1 cellular context compared by ENCODE assay signal in the genomic region with DNA sequence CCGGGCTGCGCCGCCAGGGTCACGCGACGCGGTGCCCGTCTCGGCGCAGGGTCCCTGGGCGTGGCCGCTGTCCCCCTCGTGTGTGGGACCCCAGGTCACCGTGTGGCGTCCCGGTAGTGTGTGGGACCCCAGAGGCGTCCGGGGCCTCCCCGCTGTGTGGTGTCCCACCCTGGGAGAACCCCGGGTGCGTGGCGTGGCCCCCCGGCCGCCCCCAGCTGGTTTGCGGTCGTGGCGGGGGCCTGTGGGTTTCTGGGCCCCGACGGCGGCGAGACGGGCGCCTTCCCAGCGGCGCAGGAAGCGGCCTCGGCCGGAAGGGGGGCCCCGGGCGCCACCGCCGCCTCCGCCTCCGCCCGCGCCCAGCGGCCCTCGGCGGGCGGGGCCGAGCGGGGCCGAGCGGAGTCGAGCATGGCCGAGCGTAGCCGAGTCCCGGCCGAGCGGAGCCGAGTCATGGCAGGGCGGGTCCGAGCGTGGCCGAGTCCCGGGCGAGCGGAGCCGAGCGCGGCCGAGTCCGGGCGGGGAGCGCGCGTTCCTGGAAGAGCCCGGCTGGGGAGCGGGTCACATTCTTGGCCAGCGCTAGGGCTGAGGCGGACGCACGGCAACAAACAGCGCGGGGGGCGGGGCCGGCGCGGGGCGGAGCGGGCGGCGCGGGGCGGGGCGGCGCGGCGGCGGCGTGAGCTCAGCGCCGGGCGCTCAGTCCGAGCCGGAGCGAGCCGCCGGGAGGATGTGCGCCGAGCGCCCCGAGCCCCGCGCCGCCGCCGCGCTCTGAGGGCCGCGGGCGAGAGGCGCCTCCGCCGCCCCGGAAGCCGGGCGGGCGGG.
A peak's percentile ranks its signal among the peaks of the same experiment; 100 is the strongest.
TF ChIP-seq lines count a peak whose summit lies in the region.

No MANE protein-coding gene starts in this region.

TF ChIP-seq in K562, 482 proteins besides CTCF, POLR2A, EP300 and RAD21 (continued from another document and continues in another):
- TF ChIP-seq HNRNPK (IDR thresholded peaks at IDR 0.05; ENCODE audit: low read depth, low read length, poor library complexity, severe bottlenecking) (no peak), SMC3 (conservative IDR thresholded peaks at IDR 0.05; ENCODE audit: insufficient read depth, low read depth, low read length) (no peak), BRF1 (IDR thresholded peaks at IDR 0.05; ENCODE audit: borderline replicate concordance, extremely low read depth, insufficient read length) (no peak), ZNF311 (CRISPR knock-in tag; IDR thresholded peaks at IDR 0.05) (no peak), ZNF24 (IDR thresholded peaks at IDR 0.05) (peak; percentile 37; the same call in 1 of the 2 replicates), KHSRP (IDR thresholded peaks at IDR 0.05) (no peak), ZNF436 (CRISPR knock-in tag; IDR thresholded peaks at IDR 0.05) (no peak), NR2F6 (CRISPR knock-in tag; IDR thresholded peaks at IDR 0.05) (no peak), SMAD3 (CRISPR knock-in tag; conservative IDR thresholded peaks at IDR 0.05) (no peak), ETS2 (tag; IDR thresholded peaks at IDR 0.05; ENCODE audit: borderline replicate concordance, poor library complexity, severe bottlenecking) (no peak), ZNF197 (CRISPR knock-in tag; IDR thresholded peaks at IDR 0.05; ENCODE audit: low read depth) (no peak), TAF1 (IDR thresholded peaks at IDR 0.05; ENCODE audit: control insufficient read depth, extremely low read depth, insufficient read depth, low read length, severe bottlenecking) (peak; percentile 73), SMAD1 (IDR thresholded peaks at IDR 0.05; ENCODE audit: low read depth, low read length, partially characterized antibody) (no peak), HNRNPL (IDR thresholded peaks at IDR 0.05; ENCODE audit: low read depth, low read length) (peak; percentile 56), ZNF134 (CRISPR knock-in tag; conservative IDR thresholded peaks at IDR 0.05) (no peak), ATF7 (IDR thresholded peaks at IDR 0.05) (peak; percentile 61; the same call in 1 of the 2 replicates), NRF1 (conservative IDR thresholded peaks at IDR 0.05 in 1 of 2, IDR thresholded peaks at IDR 0.05 in 1 of 2) (peak in 1 of 2 experiments; percentile 38; a peak in 2 of 4 replicates), SMARCA5 (IDR thresholded peaks at IDR 0.05) (no peak), GATA2 (CRISPR knock-in tag; IDR thresholded peaks at IDR 0.05) (no peak), HOXB6 (CRISPR knock-in tag; IDR thresholded peaks at IDR 0.05; ENCODE audit: borderline replicate concordance) (no peak), U2AF1 (optimal IDR thresholded peaks at IDR 0.05; ENCODE audit: low read depth, low read length) (peak; percentile 64), MAZ (CRISPR knock-in tag; conservative IDR thresholded peaks at IDR 0.05 in 1 of 2, IDR thresholded peaks at IDR 0.05 in 1 of 2) (peak; percentile 67 to 95), CEBPB (tag; IDR thresholded peaks at IDR 0.05) (no peak), ZKSCAN1 (IDR thresholded peaks at IDR 0.05; ENCODE audit: low read depth, low read length) (no peak), ZNF175 (CRISPR knock-in tag; IDR thresholded peaks at IDR 0.05; ENCODE audit: low read depth) (no peak), EZH2 (IDR thresholded peaks at IDR 0.05; ENCODE audit: borderline replicate concordance, low read depth, low read length) (no peak), E2F3 (CRISPR knock-in tag; IDR thresholded peaks at IDR 0.05) (no peak), JUND (IDR thresholded peaks at IDR 0.05; ENCODE audit: borderline replicate concordance, low read depth, low read length) (peak; percentile 40; the same call in 1 of the 2 replicates), JUND (tag; IDR thresholded peaks at IDR 0.05; ENCODE audit: borderline replicate concordance, low read depth, low read length) (no peak), FOSL1 (tag; conservative IDR thresholded peaks at IDR 0.05) (no peak), MCM3 (IDR thresholded peaks at IDR 0.05) (no peak), CBX1 (IDR thresholded peaks at IDR 0.05; ENCODE audit: low read depth) (no peak), OTX1 (CRISPR knock-in tag; IDR thresholded peaks at IDR 0.05) (no peak), HNRNPLL (IDR thresholded peaks at IDR 0.05; ENCODE audit: low read depth, low read length, poor library complexity, severe bottlenecking) (peak; percentile 36), CREB1 (IDR thresholded peaks at IDR 0.05) (peak; percentile 57; the same call in 1 of the 2 replicates), CREB1 (CRISPR knock-in tag; IDR thresholded peaks at IDR 0.05) (peak; percentile 56; the same call in 1 of the 2 replicates), MECOM (CRISPR knock-in tag; IDR thresholded peaks at IDR 0.05) (no peak)
- TF ChIP-seq, protein P1, sequence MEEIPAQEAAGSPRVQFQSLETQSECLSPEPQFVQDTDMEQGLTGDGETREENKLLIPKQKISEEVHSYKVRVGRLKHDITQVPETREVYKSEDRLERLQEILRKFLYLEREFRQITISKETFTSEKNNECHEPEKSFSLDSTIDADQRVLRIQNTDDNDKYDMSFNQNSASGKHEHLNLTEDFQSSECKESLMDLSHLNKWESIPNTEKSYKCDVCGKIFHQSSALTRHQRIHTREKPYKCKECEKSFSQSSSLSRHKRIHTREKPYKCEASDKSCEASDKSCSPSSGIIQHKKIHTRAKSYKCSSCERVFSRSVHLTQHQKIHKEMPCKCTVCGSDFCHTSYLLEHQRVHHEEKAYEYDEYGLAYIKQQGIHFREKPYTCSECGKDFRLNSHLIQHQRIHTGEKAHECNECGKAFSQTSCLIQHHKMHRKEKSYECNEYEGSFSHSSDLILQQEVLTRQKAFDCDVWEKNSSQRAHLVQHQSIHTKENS (CRISPR knock-in tag; IDR thresholded peaks at IDR 0.05), result no peak
- TF ChIP-seq, protein P2, sequence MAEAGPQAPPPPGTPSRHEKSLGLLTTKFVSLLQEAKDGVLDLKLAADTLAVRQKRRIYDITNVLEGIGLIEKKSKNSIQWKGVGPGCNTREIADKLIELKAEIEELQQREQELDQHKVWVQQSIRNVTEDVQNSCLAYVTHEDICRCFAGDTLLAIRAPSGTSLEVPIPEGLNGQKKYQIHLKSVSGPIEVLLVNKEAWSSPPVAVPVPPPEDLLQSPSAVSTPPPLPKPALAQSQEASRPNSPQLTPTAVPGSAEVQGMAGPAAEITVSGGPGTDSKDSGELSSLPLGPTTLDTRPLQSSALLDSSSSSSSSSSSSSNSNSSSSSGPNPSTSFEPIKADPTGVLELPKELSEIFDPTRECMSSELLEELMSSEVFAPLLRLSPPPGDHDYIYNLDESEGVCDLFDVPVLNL (CRISPR knock-in tag; IDR thresholded peaks at IDR 0.05; ENCODE audit: low read depth), result no peak
- TF ChIP-seq, protein P3, sequence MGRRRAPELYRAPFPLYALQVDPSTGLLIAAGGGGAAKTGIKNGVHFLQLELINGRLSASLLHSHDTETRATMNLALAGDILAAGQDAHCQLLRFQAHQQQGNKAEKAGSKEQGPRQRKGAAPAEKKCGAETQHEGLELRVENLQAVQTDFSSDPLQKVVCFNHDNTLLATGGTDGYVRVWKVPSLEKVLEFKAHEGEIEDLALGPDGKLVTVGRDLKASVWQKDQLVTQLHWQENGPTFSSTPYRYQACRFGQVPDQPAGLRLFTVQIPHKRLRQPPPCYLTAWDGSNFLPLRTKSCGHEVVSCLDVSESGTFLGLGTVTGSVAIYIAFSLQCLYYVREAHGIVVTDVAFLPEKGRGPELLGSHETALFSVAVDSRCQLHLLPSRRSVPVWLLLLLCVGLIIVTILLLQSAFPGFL (CRISPR knock-in tag; IDR thresholded peaks at IDR 0.05), result no peak
- TF ChIP-seq, protein P4, sequence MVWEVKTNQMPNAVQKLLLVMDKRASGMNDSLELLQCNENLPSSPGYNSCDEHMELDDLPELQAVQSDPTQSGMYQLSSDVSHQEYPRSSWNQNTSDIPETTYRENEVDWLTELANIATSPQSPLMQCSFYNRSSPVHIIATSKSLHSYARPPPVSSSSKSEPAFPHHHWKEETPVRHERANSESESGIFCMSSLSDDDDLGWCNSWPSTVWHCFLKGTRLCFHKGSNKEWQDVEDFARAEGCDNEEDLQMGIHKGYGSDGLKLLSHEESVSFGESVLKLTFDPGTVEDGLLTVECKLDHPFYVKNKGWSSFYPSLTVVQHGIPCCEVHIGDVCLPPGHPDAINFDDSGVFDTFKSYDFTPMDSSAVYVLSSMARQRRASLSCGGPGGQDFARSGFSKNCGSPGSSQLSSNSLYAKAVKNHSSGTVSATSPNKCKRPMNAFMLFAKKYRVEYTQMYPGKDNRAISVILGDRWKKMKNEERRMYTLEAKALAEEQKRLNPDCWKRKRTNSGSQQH (CRISPR knock-in tag; IDR thresholded peaks at IDR 0.05), result no peak
- TF ChIP-seq, protein P5, sequence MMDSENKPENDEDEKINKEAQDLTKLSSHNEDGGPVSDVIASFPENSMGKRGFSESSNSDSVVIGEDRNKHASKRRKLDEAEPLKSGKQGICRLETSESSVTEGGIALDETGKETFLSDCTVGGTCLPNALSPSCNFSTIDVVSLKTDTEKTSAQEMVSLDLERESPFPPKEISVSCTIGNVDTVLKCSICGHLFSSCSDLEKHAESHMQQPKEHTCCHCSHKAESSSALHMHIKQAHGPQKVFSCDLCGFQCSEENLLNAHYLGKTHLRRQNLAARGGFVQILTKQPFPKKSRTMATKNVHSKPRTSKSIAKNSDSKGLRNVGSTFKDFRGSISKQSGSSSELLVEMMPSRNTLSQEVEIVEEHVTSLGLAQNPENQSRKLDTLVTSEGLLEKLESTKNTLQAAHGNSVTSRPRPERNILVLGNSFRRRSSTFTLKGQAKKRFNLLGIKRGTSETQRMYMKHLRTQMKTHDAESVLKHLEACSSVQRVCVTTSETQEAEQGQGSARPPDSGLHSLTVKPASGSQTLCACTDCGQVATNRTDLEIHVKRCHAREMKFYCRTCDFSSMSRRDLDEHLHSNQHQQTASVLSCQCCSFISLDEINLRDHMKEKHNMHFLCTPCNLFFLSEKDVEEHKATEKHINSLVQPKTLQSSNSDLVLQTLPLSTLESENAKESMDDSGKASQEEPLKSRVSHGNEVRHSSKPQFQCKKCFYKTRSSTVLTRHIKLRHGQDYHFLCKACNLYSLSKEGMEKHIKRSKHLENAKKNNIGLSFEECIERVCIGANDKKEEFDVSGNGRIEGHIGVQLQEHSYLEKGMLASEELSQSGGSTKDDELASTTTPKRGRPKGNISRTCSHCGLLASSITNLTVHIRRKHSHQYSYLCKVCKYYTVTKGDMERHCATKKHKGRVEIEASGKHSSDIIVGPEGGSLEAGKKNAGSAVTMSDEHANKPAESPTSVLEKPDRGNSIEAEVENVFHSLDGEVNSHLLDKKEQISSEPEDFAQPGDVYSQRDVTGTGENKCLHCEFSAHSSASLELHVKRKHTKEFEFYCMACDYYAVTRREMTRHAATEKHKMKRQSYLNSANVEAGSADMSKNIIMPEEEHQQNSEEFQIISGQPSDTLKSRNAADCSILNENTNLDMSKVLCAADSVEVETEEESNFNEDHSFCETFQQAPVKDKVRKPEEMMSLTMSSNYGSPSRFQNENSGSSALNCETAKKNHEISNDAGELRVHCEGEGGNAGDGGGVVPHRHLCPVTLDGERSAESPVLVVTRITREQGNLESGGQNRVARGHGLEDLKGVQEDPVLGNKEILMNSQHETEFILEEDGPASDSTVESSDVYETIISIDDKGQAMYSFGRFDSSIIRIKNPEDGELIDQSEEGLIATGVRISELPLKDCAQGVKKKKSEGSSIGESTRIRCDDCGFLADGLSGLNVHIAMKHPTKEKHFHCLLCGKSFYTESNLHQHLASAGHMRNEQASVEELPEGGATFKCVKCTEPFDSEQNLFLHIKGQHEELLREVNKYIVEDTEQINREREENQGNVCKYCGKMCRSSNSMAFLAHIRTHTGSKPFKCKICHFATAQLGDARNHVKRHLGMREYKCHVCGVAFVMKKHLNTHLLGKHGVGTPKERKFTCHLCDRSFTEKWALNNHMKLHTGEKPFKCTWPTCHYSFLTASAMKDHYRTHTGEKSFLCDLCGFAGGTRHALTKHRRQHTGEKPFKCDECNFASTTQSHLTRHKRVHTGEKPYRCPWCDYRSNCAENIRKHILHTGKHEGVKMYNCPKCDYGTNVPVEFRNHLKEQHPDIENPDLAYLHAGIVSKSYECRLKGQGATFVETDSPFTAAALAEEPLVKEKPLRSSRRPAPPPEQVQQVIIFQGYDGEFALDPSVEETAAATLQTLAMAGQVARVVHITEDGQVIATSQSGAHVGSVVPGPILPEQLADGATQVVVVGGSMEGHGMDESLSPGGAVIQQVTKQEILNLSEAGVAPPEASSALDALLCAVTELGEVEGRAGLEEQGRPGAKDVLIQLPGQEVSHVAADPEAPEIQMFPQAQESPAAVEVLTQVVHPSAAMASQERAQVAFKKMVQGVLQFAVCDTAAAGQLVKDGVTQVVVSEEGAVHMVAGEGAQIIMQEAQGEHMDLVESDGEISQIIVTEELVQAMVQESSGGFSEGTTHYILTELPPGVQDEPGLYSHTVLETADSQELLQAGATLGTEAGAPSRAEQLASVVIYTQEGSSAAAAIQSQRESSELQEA (IDR thresholded peaks at IDR 0.05; ENCODE audit: low read depth), result no peak
- TF ChIP-seq, protein P6, sequence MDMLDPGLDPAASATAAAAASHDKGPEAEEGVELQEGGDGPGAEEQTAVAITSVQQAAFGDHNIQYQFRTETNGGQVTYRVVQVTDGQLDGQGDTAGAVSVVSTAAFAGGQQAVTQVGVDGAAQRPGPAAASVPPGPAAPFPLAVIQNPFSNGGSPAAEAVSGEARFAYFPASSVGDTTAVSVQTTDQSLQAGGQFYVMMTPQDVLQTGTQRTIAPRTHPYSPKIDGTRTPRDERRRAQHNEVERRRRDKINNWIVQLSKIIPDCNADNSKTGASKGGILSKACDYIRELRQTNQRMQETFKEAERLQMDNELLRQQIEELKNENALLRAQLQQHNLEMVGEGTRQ (CRISPR knock-in tag; IDR thresholded peaks at IDR 0.05), result 0 out of 2 replicates have a peak, but pooled peaks have one; percentile 22
- TF ChIP-seq, protein P7, sequence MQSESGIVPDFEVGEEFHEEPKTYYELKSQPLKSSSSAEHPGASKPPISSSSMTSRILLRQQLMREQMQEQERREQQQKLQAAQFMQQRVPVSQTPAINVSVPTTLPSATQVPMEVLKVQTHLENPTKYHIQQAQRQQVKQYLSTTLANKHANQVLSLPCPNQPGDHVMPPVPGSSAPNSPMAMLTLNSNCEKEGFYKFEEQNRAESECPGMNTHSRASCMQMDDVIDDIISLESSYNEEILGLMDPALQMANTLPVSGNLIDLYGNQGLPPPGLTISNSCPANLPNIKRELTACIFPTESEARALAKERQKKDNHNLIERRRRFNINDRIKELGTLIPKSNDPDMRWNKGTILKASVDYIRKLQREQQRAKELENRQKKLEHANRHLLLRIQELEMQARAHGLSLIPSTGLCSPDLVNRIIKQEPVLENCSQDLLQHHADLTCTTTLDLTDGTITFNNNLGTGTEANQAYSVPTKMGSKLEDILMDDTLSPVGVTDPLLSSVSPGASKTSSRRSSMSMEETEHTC (IDR thresholded peaks at IDR 0.05), result no peak
- TF ChIP-seq, protein P8, sequence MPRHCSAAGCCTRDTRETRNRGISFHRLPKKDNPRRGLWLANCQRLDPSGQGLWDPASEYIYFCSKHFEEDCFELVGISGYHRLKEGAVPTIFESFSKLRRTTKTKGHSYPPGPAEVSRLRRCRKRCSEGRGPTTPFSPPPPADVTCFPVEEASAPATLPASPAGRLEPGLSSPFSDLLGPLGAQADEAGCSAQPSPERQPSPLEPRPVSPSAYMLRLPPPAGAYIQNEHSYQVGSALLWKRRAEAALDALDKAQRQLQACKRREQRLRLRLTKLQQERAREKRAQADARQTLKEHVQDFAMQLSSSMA (CRISPR knock-in tag; IDR thresholded peaks at IDR 0.05), result peak; percentile 81; the same call in 1 of the 2 replicates
